Comparison of ENCODE assay signal across 1 cellular context in genomic region chr13:51824712-51825111, GRCh38.
A peak's percentile ranks its signal among the peaks of the same experiment; 100 is the strongest.
TF ChIP-seq lines count a peak whose summit lies in the region.

No MANE protein-coding gene starts in this region.

TF ChIP-seq in GM12878, 131 proteins besides CTCF, POLR2A, EP300 and RAD21:
- TF ChIP-seq SMARCA5 (IDR thresholded peaks at IDR 0.05): 0 out of 2 replicates have a peak, but pooled peaks have one; percentile 19
